Comparison of ENCODE assay signal across 23 cellular contexts in the genomic region with DNA sequence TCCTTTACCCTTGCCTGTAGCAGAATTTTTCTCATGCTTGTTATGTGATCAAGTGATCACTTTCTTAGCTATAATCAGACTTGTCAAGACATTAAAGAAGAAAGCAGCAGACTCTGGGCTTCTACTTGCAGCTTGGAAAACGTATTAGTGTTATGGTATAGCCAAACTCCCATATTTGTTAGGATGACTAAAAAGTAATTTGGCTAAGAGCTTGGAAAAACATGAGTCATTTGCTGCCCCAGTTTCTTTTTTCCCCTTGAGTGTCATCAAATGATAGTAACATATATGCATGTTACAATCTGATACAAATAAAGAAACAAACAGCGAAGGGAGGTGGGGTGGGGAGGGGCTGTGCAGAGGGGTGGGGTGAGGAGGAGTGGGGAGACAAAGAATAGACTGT.
DNase-seq lines count a peak whose midpoint lies in the region; ATAC-seq and TF ChIP-seq lines count a peak whose summit lies in the region.
"Had no signal": no experiment of that assay in that cellular context is flagged by ENCODE, and none has a peak within 500 bp of the region (broad histone marks: within the 10 kb centered on the region; RNA-seq: fewer than 3 reads in every experiment).

No MANE protein-coding gene starts in this region.

- no peaks in the 10 kb centered on the region for H3K9me3 ChIP-seq in stomach
- H3K9me3 ChIP-seq: adrenal gland, heart left ventricle, sigmoid colon had no signal

- peaks cover 7% of the 10 kb centered on the region for H3K36me3 Mint-ChIP-seq in osteocyte (ENCODE audit: unreplicated experiment)

- TF ChIP-seq CTCF in cardiac fibroblast (IDR thresholded peaks at IDR 0.05; ENCODE audit: low read depth, low read length) (no peak), osteocyte (IDR thresholded peaks at IDR 0.05) (no peak), stomach (IDR thresholded peaks at IDR 0.05) (no peak)

- no peak for TF ChIP-seq EP300 in stomach (IDR thresholded peaks at IDR 0.05)

- peak; percentile 4 for DNase-seq in GM03348 (ENCODE audit: low spot score)
- DNase-seq in RPMI7951 (ENCODE audit: low read depth): peak; percentile 32
- DNase-seq in cardiac fibroblast (ENCODE audit: low read depth in 2 of 2): peak; percentile 35 to 78
- no peak for DNase-seq in osteocyte (ENCODE audit: extremely low spot score, unreplicated experiment)
- DNase-seq in stomach: no peak
- DNase-seq: activated CD4-positive, alpha-beta T cell treated with anti-CD3 and anti-CD28 coated beads, Interleukin-2, amount 10 ng/mL, durations not matched to agents 24 days and 14 days; activated effector memory CD4-positive, alpha-beta T cell treated with anti-CD3 and anti-CD28 coated beads, Interleukin-2, amount 50 U/mL, for 16 hours; adrenal gland; AML-193; DMS79; erythroblast; heart left ventricle; NCI-H1694; SHP77 treated with DMSO at 0.1 percent for 48 hours; sigmoid colon; stimulated activated naive CD8-positive, alpha-beta T cell treated with anti-CD3 and anti-CD28 coated beads, Interleukin-15, Interleukin-2, amounts not matched to agents 100 U/mL and 50 U/mL, for 24 hours; trophoblast cell had no signal

- no peak overlapping the region for H3K4me3 ChIP-seq in cardiac fibroblast (replicated peaks in 1 of 2; ENCODE audit: low read depth in 2 of 2, low read length in 2 of 2)
- H3K4me3 ChIP-seq in stomach: no peak overlapping the region
- H3K4me3 ChIP-seq: adrenal gland, heart left ventricle, sigmoid colon had no signal

- H3K27me3 Mint-ChIP-seq in osteocyte (ENCODE audit: unreplicated experiment): no peaks in the 10 kb centered on the region
- H3K27me3 Mint-ChIP-seq: activated CD4-positive, alpha-beta T cell treated with anti-CD3 and anti-CD28 coated beads, Interleukin-2, amount 10 ng/mL, durations not matched to agents 24 days and 14 days had no signal

- peaks cover 11% of the 10 kb centered on the region for H3K9me3 Mint-ChIP-seq in osteocyte (ENCODE audit: unreplicated experiment)
- H3K9me3 Mint-ChIP-seq: activated CD4-positive, alpha-beta T cell treated with anti-CD3 and anti-CD28 coated beads, Interleukin-2, amount 10 ng/mL, durations not matched to agents 24 days and 14 days; mesothelial cell of epicardium; nephron had no signal

- intact Hi-C loops in stomach (cut with DNase I; ENCODE audit: low total_unique reads): no loop called here

- no peaks in the 10 kb centered on the region for H3K27me3 ChIP-seq in stomach
- H3K27me3 ChIP-seq: adrenal gland, heart left ventricle, sigmoid colon had no signal

- H3K27ac ChIP-seq in stomach: no peak overlapping the region
- H3K27ac ChIP-seq: adrenal gland, heart left ventricle, parathyroid adenoma, sigmoid colon had no signal

- TF ChIP-seq POLR2A in stomach (IDR thresholded peaks at IDR 0.05): no peak

- peak overlapping the region; percentile 60 for H3K27ac Mint-ChIP-seq in osteocyte (ENCODE audit: unreplicated experiment)
- H3K27ac Mint-ChIP-seq: activated CD4-positive, alpha-beta T cell treated with anti-CD3 and anti-CD28 coated beads, Interleukin-2, amount 10 ng/mL, durations not matched to agents 24 days and 14 days; mesothelial cell of epicardium; nephron had no signal

- no peak for ATAC-seq in GM21367 (IDR thresholded peaks at IDR 0.05; ENCODE audit: unreplicated experiment)
- no peak for ATAC-seq in GM18519 (IDR thresholded peaks at IDR 0.05; ENCODE audit: low FRiP score, unreplicated experiment)
- ATAC-seq: heart left ventricle; left lobe of liver; stimulated activated naive CD8-positive, alpha-beta T cell treated with anti-CD3 and anti-CD28 coated beads, Interleukin-15, Interleukin-2, amounts not matched to agents 100 U/mL and 50 U/mL, for 24 hours had no signal

- WGBS in stomach, 5 donors: 75 to 85% (median 82%) methylated on average over 2 of the region's 2 CpGs

- peaks cover 0 to under 1% (median 0%) of the 10 kb centered on the region in 4 donors for H3K4me1 ChIP-seq in stomach

- peaks cover 41% of the 10 kb centered on the region for H3K4me1 Mint-ChIP-seq in osteocyte (ENCODE audit: unreplicated experiment)
- H3K4me1 Mint-ChIP-seq: activated CD4-positive, alpha-beta T cell treated with anti-CD3 and anti-CD28 coated beads, Interleukin-2, amount 10 ng/mL, durations not matched to agents 24 days and 14 days; nephron had no signal

- H3K4me3 Mint-ChIP-seq in osteocyte (ENCODE audit: unreplicated experiment): no peak overlapping the region
- H3K4me3 Mint-ChIP-seq: activated CD4-positive, alpha-beta T cell treated with anti-CD3 and anti-CD28 coated beads, Interleukin-2, amount 10 ng/mL, durations not matched to agents 24 days and 14 days; mesothelial cell of epicardium; nephron had no signal

- H3K36me3 ChIP-seq in stomach: no peaks in the 10 kb centered on the region
- H3K36me3 ChIP-seq: adrenal gland, heart left ventricle, sigmoid colon had no signal

Comparison
In these comparisons a context has a peak if more than half of its experiments do, and no peak if none do; other contexts are left out.
1. DNase-seq: peak in GM03348 (single experiment), RPMI7951 (single experiment) and cardiac fibroblast (2 of 2); none in osteocyte (single experiment) and stomach (single experiment).